In genomic region chr14:78086342-78086741, GRCh38 we compare ENCODE assay signal across 33 cellular contexts.
"Had no signal": no experiment of that assay in that cellular context is flagged by ENCODE, and none has a peak within 500 bp of the region (broad histone marks: within the 10 kb centered on the region; RNA-seq: fewer than 3 reads in every experiment).

No MANE protein-coding gene starts in this region.

- H3K27me3 ChIP-seq: adrenal gland, body of pancreas, brain microvascular endothelial cell, breast epithelium had no signal

- H3K27ac Mint-ChIP-seq: activated CD4-positive, alpha-beta memory T cell treated with anti-CD3 and anti-CD28 coated beads, Interleukin-2, amount 10 ng/mL, durations not matched to agents 7 days and 5 days; activated CD4-positive, alpha-beta T cell treated with anti-CD3 and anti-CD28 coated beads for 36 hours; activated CD4-positive, alpha-beta T cell treated with anti-CD3 and anti-CD28 coated beads, Interleukin-2, amount 10 ng/mL, durations not matched to agents 7 days and 5 days; activated CD8-positive, alpha-beta memory T cell treated with anti-CD3 and anti-CD28 coated beads, Interleukin-2, amount 10 ng/mL, durations not matched to agents 7 days and 5 days; activated CD8-positive, alpha-beta T cell treated with anti-CD3 and anti-CD28 coated beads, Interleukin-2, amount 10 ng/mL, durations not matched to agents 7 days and 5 days; activated naive CD4-positive, alpha-beta T cell treated with anti-CD3 and anti-CD28 coated beads for 36 hours; activated naive CD4-positive, alpha-beta T cell treated with anti-CD3 and anti-CD28 coated beads, Interleukin-2, amount 50 U/mL, for 72 hours; activated naive CD8-positive, alpha-beta T cell treated with anti-CD3 and anti-CD28 coated beads for 36 hours; activated T-cell treated with anti-CD3 and anti-CD28 coated beads, Interleukin-2, amount 50 U/mL, for 24 hours; activated T-helper 2 cell treated with anti-CD3 and anti-CD28 coated beads, Interferon-gamma antibody, Interleukin-2, Interleukin-4, amounts not matched to agents 10 μg/mL and 5 μg/mL and 100 μg/mL, durations not matched to agents 14 hours and 24 hours and 36 hours; T-cell; T-helper 17 cell had no signal

- H3K9me3 Mint-ChIP-seq: activated CD4-positive, alpha-beta memory T cell treated with anti-CD3 and anti-CD28 coated beads, Interleukin-2, amount 10 ng/mL, durations not matched to agents 7 days and 5 days; activated CD4-positive, alpha-beta T cell treated with anti-CD3 and anti-CD28 coated beads, Interleukin-2, amount 10 ng/mL, durations not matched to agents 7 days and 5 days; activated naive CD4-positive, alpha-beta T cell treated with anti-CD3 and anti-CD28 coated beads for 36 hours; activated naive CD4-positive, alpha-beta T cell treated with anti-CD3 and anti-CD28 coated beads, Interleukin-2, amount 50 U/mL, for 72 hours; activated naive CD8-positive, alpha-beta T cell treated with anti-CD3 and anti-CD28 coated beads for 36 hours; activated T-cell treated with anti-CD3 and anti-CD28 coated beads, Interleukin-2, amount 50 U/mL, for 24 hours; activated T-helper 2 cell treated with anti-CD3 and anti-CD28 coated beads, Interferon-gamma antibody, Interleukin-2, Interleukin-4, amounts not matched to agents 10 μg/mL and 5 μg/mL and 100 μg/mL, durations not matched to agents 14 hours and 24 hours and 36 hours; T-cell had no signal

- H3K4me1 ChIP-seq: adrenal gland, body of pancreas, breast epithelium had no signal

- H3K4me1 Mint-ChIP-seq: activated CD4-positive, alpha-beta memory T cell treated with anti-CD3 and anti-CD28 coated beads, Interleukin-2, amount 10 ng/mL, durations not matched to agents 7 days and 5 days; activated CD4-positive, alpha-beta T cell treated with anti-CD3 and anti-CD28 coated beads for 36 hours; activated CD4-positive, alpha-beta T cell treated with anti-CD3 and anti-CD28 coated beads, Interleukin-2, amount 10 ng/mL, durations not matched to agents 7 days and 5 days; activated CD8-positive, alpha-beta memory T cell treated with anti-CD3 and anti-CD28 coated beads, Interleukin-2, amount 10 ng/mL, durations not matched to agents 7 days and 5 days; activated naive CD8-positive, alpha-beta T cell treated with anti-CD3 and anti-CD28 coated beads for 36 hours; T-cell; T-helper 17 cell had no signal

- H3K4me3 ChIP-seq: adrenal gland, body of pancreas, breast epithelium had no signal

- H3K27me3 Mint-ChIP-seq: activated CD4-positive, alpha-beta memory T cell treated with anti-CD3 and anti-CD28 coated beads, Interleukin-2, amount 10 ng/mL, durations not matched to agents 7 days and 5 days; activated CD8-positive, alpha-beta memory T cell treated with anti-CD3 and anti-CD28 coated beads, Interleukin-2, amount 10 ng/mL, durations not matched to agents 7 days and 5 days; activated naive CD8-positive, alpha-beta T cell treated with anti-CD3 and anti-CD28 coated beads for 36 hours had no signal

- DNase-seq: activated CD4-positive, alpha-beta memory T cell treated with anti-CD3 and anti-CD28 coated beads, Interleukin-2, amount 10 ng/mL, durations not matched to agents 7 days and 5 days; activated CD4-positive, alpha-beta T cell treated with anti-CD3 and anti-CD28 coated beads for 1 hour; activated CD4-positive, alpha-beta T cell treated with anti-CD3 and anti-CD28 coated beads for 36 hours; activated CD4-positive, alpha-beta T cell treated with anti-CD3 and anti-CD28 coated beads for 48 hours; activated CD4-positive, alpha-beta T cell treated with anti-CD3 and anti-CD28 coated beads, Interleukin-2, amount 10 ng/mL, durations not matched to agents 7 days and 5 days; activated CD4-positive, alpha-beta T cell treated with anti-CD3 and anti-CD28 coated beads, Interleukin-2, amount 50 U/mL, for 48 hours; activated CD4-positive, CD25-positive, alpha-beta regulatory T cell; activated CD8-positive, alpha-beta memory T cell treated with anti-CD3 and anti-CD28 coated beads for 24 hours; activated CD8-positive, alpha-beta memory T cell treated with anti-CD3 and anti-CD28 coated beads, Interleukin-2, amount 10 ng/mL, durations not matched to agents 7 days and 5 days; activated CD8-positive, alpha-beta memory T cell treated with anti-CD3 and anti-CD28 coated beads, Interleukin-2, amount 50 U/mL, for 48 hours; activated CD8-positive, alpha-beta T cell treated with anti-CD3 and anti-CD28 coated beads, Interleukin-2, amount 10 ng/mL, durations not matched to agents 7 days and 5 days; activated effector memory CD4-positive, alpha-beta T cell treated with Interleukin-2 at 50 U/mL for 16 hours; activated gamma-delta T cell treated with Interleukin-2 at 50 U/mL for 16 hours; activated naive CD4-positive, alpha-beta T cell; activated naive CD4-positive, alpha-beta T cell treated with anti-CD3 and anti-CD28 coated beads for 36 hours; activated naive CD4-positive, alpha-beta T cell treated with anti-CD3 and anti-CD28 coated beads, Interleukin-2, amount 50 U/mL, for 16 hours; activated naive CD8-positive, alpha-beta T cell treated with anti-CD3 and anti-CD28 coated beads for 36 hours; activated T-cell treated with anti-CD3 and anti-CD28 coated beads, Interleukin-2, amount 50 U/mL, for 24 hours; activated T-cell treated with anti-CD3 and anti-CD28 coated beads, Interleukin-2, amount 50 U/mL, for 48 hours; adrenal gland; amniotic stem cell; aorta; body of pancreas; brain microvascular endothelial cell; central memory CD4-positive, alpha-beta T cell; T-cell; T-helper 17 cell; T1000 had no signal

- H3K27ac ChIP-seq: adrenal gland, body of pancreas, brain microvascular endothelial cell, breast epithelium, VCaP had no signal

- ATAC-seq: activated CD4-positive, alpha-beta T cell treated with anti-CD3 and anti-CD28 coated beads for 36 hours; activated CD4-positive, CD25-positive, alpha-beta regulatory T cell treated with anti-CD3 and anti-CD28 coated beads, Interleukin-2, amount 50 U/mL, for 24 hours; activated CD8-positive, alpha-beta memory T cell treated with anti-CD3 and anti-CD28 coated beads, Interleukin-2, amount 10 ng/mL, durations not matched to agents 7 days and 5 days; activated CD8-positive, alpha-beta T cell treated with anti-CD3 and anti-CD28 coated beads, Interleukin-2, amount 10 ng/mL, durations not matched to agents 7 days and 5 days; activated naive CD4-positive, alpha-beta T cell treated with anti-CD3 and anti-CD28 coated beads, Interleukin-2, amount 50 U/mL, for 72 hours; body of pancreas; T-cell; T-helper 17 cell had no signal

- H3K9me3 ChIP-seq: adrenal gland, body of pancreas, breast epithelium had no signal

- H3K36me3 ChIP-seq: adrenal gland, brain microvascular endothelial cell, breast epithelium had no signal

- H3K4me3 Mint-ChIP-seq: activated CD4-positive, alpha-beta memory T cell treated with anti-CD3 and anti-CD28 coated beads, Interleukin-2, amount 10 ng/mL, durations not matched to agents 7 days and 5 days; activated CD4-positive, alpha-beta T cell treated with anti-CD3 and anti-CD28 coated beads for 36 hours; activated CD4-positive, alpha-beta T cell treated with anti-CD3 and anti-CD28 coated beads, Interleukin-2, amount 10 ng/mL, durations not matched to agents 7 days and 5 days; activated CD8-positive, alpha-beta memory T cell treated with anti-CD3 and anti-CD28 coated beads, Interleukin-2, amount 10 ng/mL, durations not matched to agents 7 days and 5 days; activated CD8-positive, alpha-beta T cell treated with anti-CD3 and anti-CD28 coated beads, Interleukin-2, amount 10 ng/mL, durations not matched to agents 7 days and 5 days; activated naive CD4-positive, alpha-beta T cell treated with anti-CD3 and anti-CD28 coated beads for 36 hours; activated naive CD8-positive, alpha-beta T cell treated with anti-CD3 and anti-CD28 coated beads for 36 hours; activated T-cell treated with anti-CD3 and anti-CD28 coated beads, Interleukin-2, amount 50 U/mL, for 24 hours; T-cell; T-helper 17 cell had no signal

- H3K36me3 Mint-ChIP-seq: activated CD8-positive, alpha-beta memory T cell treated with anti-CD3 and anti-CD28 coated beads, Interleukin-2, amount 10 ng/mL, durations not matched to agents 7 days and 5 days; activated naive CD4-positive, alpha-beta T cell treated with anti-CD3 and anti-CD28 coated beads, Interleukin-2, amount 50 U/mL, for 72 hours; activated naive CD8-positive, alpha-beta T cell treated with anti-CD3 and anti-CD28 coated beads for 36 hours; T-cell had no signal
